ENCODE assay signal across 1 cellular context in genomic region chr6:135002229-135002844, GRCh38.
TF ChIP-seq lines count a peak whose summit lies in the region.

No MANE protein-coding gene starts in this region.

TF ChIP-seq in IMR-90, 13 proteins besides CTCF, POLR2A, EP300 and RAD21 (continued from another document):
- TF ChIP-seq BHLHE40 (IDR thresholded peaks at IDR 0.05; ENCODE audit: low read depth, low read length) (no peak), RCOR1 (IDR thresholded peaks at IDR 0.05; ENCODE audit: insufficient replicate concordance, low read length) (no peak), CEBPB (IDR thresholded peaks at IDR 0.05; ENCODE audit: low read depth, low read length) (no peak), RFX5 (IDR thresholded peaks at IDR 0.05; ENCODE audit: low read depth, low read length) (no peak)
TF ChIP-seq in IMR-90: peak in this region for 0.
